In genomic region chr11:85459304-85459703, GRCh38 we compare ENCODE assay signal across 32 cellular contexts.
"Had no signal": no experiment of that assay in that cellular context is flagged by ENCODE, and none has a peak within 500 bp of the region (broad histone marks: within the 10 kb centered on the region; RNA-seq: fewer than 3 reads in every experiment).

No MANE protein-coding gene starts in this region.

- H3K36me3 ChIP-seq: adrenal gland, brain microvascular endothelial cell, breast epithelium, cardiac muscle cell had no signal

- H3K4me3 ChIP-seq: adrenal gland, ascending aorta, body of pancreas, breast epithelium, cardiac muscle cell had no signal

- H3K27ac ChIP-seq: adrenal gland, ascending aorta, body of pancreas, brain microvascular endothelial cell, breast epithelium, cardiac muscle cell had no signal

- H3K27me3 ChIP-seq: adrenal gland, ascending aorta, body of pancreas, brain microvascular endothelial cell, breast epithelium, cardiac muscle cell had no signal

- FAIRE-seq: astrocyte had no signal

- H3K4me1 ChIP-seq: adrenal gland, ascending aorta, body of pancreas, breast epithelium had no signal

- DNase-seq: activated effector memory CD4-positive, alpha-beta T cell treated with anti-CD3 and anti-CD28 coated beads, Interleukin-2, amount 50 U/mL, for 16 hours; activated effector memory CD4-positive, alpha-beta T cell treated with Interleukin-2 at 50 U/mL for 16 hours; activated gamma-delta T cell; activated gamma-delta T cell treated with Interleukin-2 at 50 U/mL for 16 hours; activated naive CD4-positive, alpha-beta T cell; activated naive CD4-positive, alpha-beta T cell treated with anti-CD3 and anti-CD28 coated beads for 36 hours; activated naive CD4-positive, alpha-beta T cell treated with anti-CD3 and anti-CD28 coated beads, Interleukin-2, amount 10 ng/mL, durations not matched to agents 7 days and 5 days; activated naive CD4-positive, alpha-beta T cell treated with anti-CD3 and anti-CD28 coated beads, Interleukin-2, amount 50 U/mL, for 16 hours; activated naive CD4-positive, alpha-beta T cell treated with Interleukin-2 at 50 U/mL for 16 hours; activated naive CD8-positive, alpha-beta T cell treated with anti-CD3 and anti-CD28 coated beads for 36 hours; activated naive CD8-positive, alpha-beta T cell treated with anti-CD3 and anti-CD28 coated beads, Interleukin-2, amount 10 ng/mL, durations not matched to agents 7 days and 5 days; activated naive CD8-positive, alpha-beta T cell treated with anti-CD3 and anti-CD28 coated beads, Interleukin-2, amount 50 U/mL, for 24 hours; activated T-cell treated with anti-CD3 and anti-CD28 coated beads, Interleukin-2, amount 50 U/mL, for 1 hour; activated T-cell treated with anti-CD3 and anti-CD28 coated beads, Interleukin-2, amount 50 U/mL, for 24 hours; activated T-cell treated with anti-CD3 and anti-CD28 coated beads, Interleukin-2, amount 50 U/mL, for 4 hours; activated T-cell treated with anti-CD3 and anti-CD28 coated beads, Interleukin-2, amount 50 U/mL, for 48 hours; activated T-cell treated with anti-CD3 and anti-CD28 coated beads, Interleukin-2, amount 50 U/mL, for 72 hours; adrenal gland; amniotic stem cell; amygdala; anterior cingulate cortex; body of pancreas; brain microvascular endothelial cell; caudate nucleus; central memory CD4-positive, alpha-beta T cell; cerebellar nuclear complex had no signal

- H3K9me3 ChIP-seq: adrenal gland had no signal

- ATAC-seq: activated naive CD4-positive, alpha-beta T cell treated with anti-CD3 and anti-CD28 coated beads, Interleukin-2, amount 50 U/mL, for 72 hours; activated naive CD8-positive, alpha-beta T cell treated with anti-CD3 and anti-CD28 coated beads, Interleukin-2, amount 50 U/mL, for 24 hours; activated T-cell treated with anti-CD3 and anti-CD28 coated beads, Interleukin-2, amount 50 U/mL, for 4 hours; activated T-cell treated with anti-CD3 and anti-CD28 coated beads, Interleukin-2, amount 50 U/mL, for 72 hours; activated T-helper 17 cell treated with anti-CD3 and anti-CD28 coated beads, Interleukin-2, amount 50 U/mL, for 72 hours; body of pancreas had no signal
